ENCODE assay signal across 10 cellular contexts in the genomic region with DNA sequence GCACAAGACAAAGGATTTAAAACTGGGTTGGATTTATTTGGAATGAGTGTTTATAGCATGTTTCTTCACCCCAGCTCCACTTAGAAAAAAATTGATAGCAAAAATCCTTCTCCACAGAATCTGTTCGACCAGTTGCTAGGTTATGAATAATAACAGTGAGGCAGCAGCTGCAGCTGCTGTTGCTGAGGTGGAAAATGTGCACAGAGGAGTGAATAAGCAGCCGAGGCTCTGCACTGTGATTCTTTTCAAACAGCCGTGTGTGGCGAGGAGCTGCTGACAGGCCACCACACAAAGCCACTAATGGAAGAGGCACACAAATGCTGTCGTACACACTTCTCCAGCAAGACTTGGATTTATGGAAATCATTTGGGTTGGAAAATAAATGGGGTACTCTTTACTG. TPM values are rescaled to one million over a fixed set of nuclear protein-coding genes. Genes with fewer than 3 reads are reported as not detected.
A peak's percentile ranks its signal among the peaks of the same experiment; 100 is the strongest.
DNase-seq lines count a peak whose midpoint lies in the region; ATAC-seq and TF ChIP-seq lines count a peak whose summit lies in the region.
"Had no signal": no experiment of that assay in that cellular context is flagged by ENCODE, and none has a peak within 500 bp of the region (broad histone marks: within the 10 kb centered on the region; RNA-seq: fewer than 3 reads in every experiment).

No MANE protein-coding gene starts in this region.

- H3K36me3 ChIP-seq in Panc1 (ENCODE audit: control insufficient read depth, insufficient read depth, low read length) (no peaks in the 10 kb centered on the region; the same call in 1 of the 2 replicates), psoas muscle (ENCODE audit: insufficient read depth in 1 of 2, low read depth in 1 of 2) (peaks cover 2 to 24% of the 10 kb centered on the region in 2 donors)

- ATAC-seq in Panc1 (no peak; the same call in 1 of the 2 replicates), psoas muscle (peak in 3 of 4 donors; percentile 23 to 44 (median 39)), GM19328 (IDR thresholded peaks at IDR 0.05; ENCODE audit: unreplicated experiment) (no peak)
- no peak for ATAC-seq in stimulated activated naive B cell treated with anti-CD40 and anti-IgM and Interleukin-4, amounts not matched to agents 10 μg/mL and 1 μg/mL and 100 μg/mL, for 72 hours (replicated peaks)

- H3K4me1 ChIP-seq in Panc1 (ENCODE audit: control insufficient read depth, insufficient read depth, low read length) = peaks cover 44% of the 10 kb centered on the region
- H3K4me1 ChIP-seq in psoas muscle = no peaks in the 10 kb centered on the region

- POLR2A ChIA-PET in Panc1 (lab: Charles Lee) = no interaction called here

- intact Hi-C loops in Panc1 (cut with micrococcal nuclease; ENCODE audit: unreplicated experiment) = no loop called here
- intact Hi-C loops in psoas muscle (cut with DNase I) = no loop called here

- TF ChIP-seq CTCF in Panc1 (IDR thresholded peaks at IDR 0.05) = no peak
- no peak for TF ChIP-seq CTCF in foreskin fibroblast (IDR thresholded peaks at IDR 0.05; ENCODE audit: low read depth, low read length)
- no peak for TF ChIP-seq CTCF in psoas muscle (IDR thresholded peaks at IDR 0.05)

- 42 to 46% (median 45%) methylated on average over 5 of the region's 5 CpGs for whole genome bisulfite sequencing in psoas muscle, 3 donors

- CTCF ChIA-PET in Panc1 (lab: Charles Lee) = interaction anchor here (0.5 kb wide), 1 partner anchor 37 kb away, joined by 4 read pairs; no protein-coding TSS in a partner anchor

- H3K9me3 ChIP-seq in Panc1 (ENCODE audit: control insufficient read depth, insufficient read depth, low read depth, low read length) (no peaks in the 10 kb centered on the region), psoas muscle (no peaks in the 10 kb centered on the region)

- no peaks in the 10 kb centered on the region for H3K27me3 ChIP-seq in Panc1 (ENCODE audit: control insufficient read depth, insufficient read depth, low read length)
- no peaks in the 10 kb centered on the region for H3K27me3 ChIP-seq in psoas muscle (ENCODE audit: insufficient read depth in 3 of 3, low read length in 2 of 3)

- no peaks in the 10 kb centered on the region for H3K9me3 Mint-ChIP-seq in stimulated activated naive B cell treated with anti-CD40 and anti-IgM and Interleukin-4, amounts not matched to agents 10 μg/mL and 1 μg/mL and 100 μg/mL, for 72 hours
- H3K9me3 Mint-ChIP-seq: dendritic cell treated with granulocyte-macrophage colony-stimulating factor and Interleukin-4, amounts not matched to agents 40 ng/mL and 50 ng/mL, for 4 days; T-helper 1 cell treated with Interleukin-12 subunit alpha and Interleukin-12 subunit beta and Interleukin-4 antibody, amounts not matched to agents 30 μg/mL and 1 μg/mL, for 36 hours had no signal

- peaks cover 26 to 46% of the 10 kb centered on the region in 2 donors for H3K4me1 Mint-ChIP-seq in stimulated activated naive B cell treated with anti-CD40 and anti-IgM and Interleukin-4, amounts not matched to agents 10 μg/mL and 1 μg/mL and 100 μg/mL, for 72 hours

- H3K36me3 Mint-ChIP-seq in stimulated activated naive B cell treated with anti-CD40 and anti-IgM and Interleukin-4, amounts not matched to agents 10 μg/mL and 1 μg/mL and 100 μg/mL, for 72 hours = peaks cover 37 to 43% of the 10 kb centered on the region in 2 donors

- H3K27ac Mint-ChIP-seq in stimulated activated naive B cell treated with anti-CD40 and anti-IgM and Interleukin-4, amounts not matched to agents 10 μg/mL and 1 μg/mL and 100 μg/mL, for 72 hours = no peak overlapping the region
- H3K27ac Mint-ChIP-seq: dendritic cell treated with granulocyte-macrophage colony-stimulating factor and Interleukin-4, amounts not matched to agents 40 ng/mL and 50 ng/mL, for 4 days; T-helper 1 cell treated with Interleukin-12 subunit alpha and Interleukin-12 subunit beta and Interleukin-4 antibody, amounts not matched to agents 30 μg/mL and 1 μg/mL, for 36 hours had no signal

- no TSS peak for BruUV-seq in Panc1 (replicated peaks; lab: Mats Ljungman, UMichigan)

- H3K27me3 Mint-ChIP-seq in stimulated activated naive B cell treated with anti-CD40 and anti-IgM and Interleukin-4, amounts not matched to agents 10 μg/mL and 1 μg/mL and 100 μg/mL, for 72 hours = no peaks in the 10 kb centered on the region
- H3K27me3 Mint-ChIP-seq: dendritic cell treated with granulocyte-macrophage colony-stimulating factor and Interleukin-4, amounts not matched to agents 40 ng/mL and 50 ng/mL, for 4 days had no signal

- H3K4me3 ChIP-seq in Panc1 (ENCODE audit: low read depth in 2 of 2, low read length in 2 of 2) (no peak overlapping the region), foreskin fibroblast (ENCODE audit: low read depth in 1 of 2, low read length in 2 of 2) (no peak overlapping the region), psoas muscle (no peak overlapping the region)

- no peak overlapping the region for H3K4me3 Mint-ChIP-seq in stimulated activated naive B cell treated with anti-CD40 and anti-IgM and Interleukin-4, amounts not matched to agents 10 μg/mL and 1 μg/mL and 100 μg/mL, for 72 hours
- H3K4me3 Mint-ChIP-seq: dendritic cell treated with granulocyte-macrophage colony-stimulating factor and Interleukin-4, amounts not matched to agents 40 ng/mL and 50 ng/mL, for 4 days; T-helper 1 cell treated with Interleukin-12 subunit alpha and Interleukin-12 subunit beta and Interleukin-4 antibody, amounts not matched to agents 30 μg/mL and 1 μg/mL, for 36 hours had no signal

- in situ Hi-C loops in Panc1 (cut with HindIII; ENCODE audit: low pct_unique_long_range_greater_than_20kb, low sequenced_read_pairs) = no loop called here

- H3K27ac ChIP-seq in Panc1 (ENCODE audit: low read length) (peak overlapping the region; percentile 74), psoas muscle (no peak overlapping the region)

- DNase-seq in GM04504 (ENCODE audit: low read depth) = peak; percentile 50
- DNase-seq in Panc1 (ENCODE audit: low read depth, low spot score) = no peak
- DNase-seq in foreskin fibroblast = peak; percentile 72 to 85
- DNase-seq in psoas muscle = no peak
- DNase-seq in RPMI8226 = no peak
- no peak for DNase-seq in mesenteric fat pad (ENCODE audit: low spot score)
- DNase-seq in stimulated activated naive B cell treated with anti-CD40 and anti-IgM and Interleukin-4, amounts not matched to agents 10 μg/mL and 1 μg/mL and 100 μg/mL, for 72 hours = no peak

RNA-seq across cellular contexts. Expression of a gene that starts 6.4 kb away (rescaled TPM):
- total RNA-seq in Panc1 (2021; ENCODE audit: unreplicated experiment) (136 TPM), psoas muscle (1 to 10 TPM; 2.6 to 6.4 (median 4.4) TPM), mesenteric fat pad (24.7 TPM)
- polyA plus RNA-seq in Panc1 (2012; ENCODE audit: insufficient read length) = 157 TPM
- 1 to 10 TPM; 2.3 to 3.3 (median 2.6) TPM for polyA plus RNA-seq in psoas muscle

RNA-seq across cellular contexts. Expression of a gene that starts 12.8 kb away (rescaled TPM):
- total RNA-seq in Panc1 (2021; ENCODE audit: unreplicated experiment) (702 TPM), psoas muscle (100 to 1,000 TPM; 440 to 808 (median 733) TPM), mesenteric fat pad (719 TPM)
- polyA plus RNA-seq in Panc1 (2012; ENCODE audit: insufficient read length) = 355 TPM
- 1,000 to 10,000 TPM in 2 of 3 donors, 100 to 1,000 TPM in 1; 914 to 1,432 (median 1,401) TPM for polyA plus RNA-seq in psoas muscle

Comparison
In these comparisons a context has a peak if more than half of its experiments do, and no peak if none do; other contexts are left out.
1. DNase-seq: peak in GM04504 (single experiment) and foreskin fibroblast (2 of 2); none in Panc1 (single experiment), psoas muscle (0 of 2), RPMI8226 (single experiment), mesenteric fat pad (single experiment) and stimulated activated naive B cell treated with anti-CD40 and anti-IgM and Interleukin-4, amounts not matched to agents 10 μg/mL and 1 μg/mL and 100 μg/mL, for 72 hours (single experiment).
2. ATAC-seq: peak in psoas muscle (3 of 4); none in Panc1 (single experiment), GM19328 (single experiment) and stimulated activated naive B cell treated with anti-CD40 and anti-IgM and Interleukin-4, amounts not matched to agents 10 μg/mL and 1 μg/mL and 100 μg/mL, for 72 hours (0 of 2).